In genomic region chr17:44556854-44557606, GRCh38 we compare ENCODE assay signal across 8 cellular contexts. TPM values are rescaled to one million over a fixed set of nuclear protein-coding genes. Genes with fewer than 3 reads are reported as not detected.
A peak's percentile ranks its signal among the peaks of the same experiment; 100 is the strongest.
DNase-seq lines count a peak whose midpoint lies in the region; ATAC-seq and FAIRE-seq lines count a peak whose summit lies in the region.

Gene FZD2 (plus strand): TSS chr17:44557484. CDS start chr17:44557689, 205 bp downstream.

- no peak within 1 kb of the TSS for H3K27ac Mint-ChIP-seq in activated CD4-positive, alpha-beta memory T cell treated with anti-CD3 and anti-CD28 coated beads, Interleukin-2, amount 10 ng/mL, durations not matched to agents 7 days and 5 days
- H3K27ac Mint-ChIP-seq in memory B cell = peak within 1 kb of the TSS; percentile 22

- ATAC-seq in HG03354 (IDR thresholded peaks at IDR 0.05; ENCODE audit: poor library complexity, severe bottlenecking, unreplicated experiment) (peak; percentile 56), memory B cell (ENCODE audit: low read depth) (peak; percentile 83), HG02870 (IDR thresholded peaks at IDR 0.05; ENCODE audit: unreplicated experiment) (no peak)

- H3K9me3 Mint-ChIP-seq in activated CD4-positive, alpha-beta memory T cell treated with anti-CD3 and anti-CD28 coated beads, Interleukin-2, amount 10 ng/mL, durations not matched to agents 7 days and 5 days = no peaks in the 10 kb centered on the region
- H3K9me3 Mint-ChIP-seq in memory B cell = no peaks in the 10 kb centered on the region

- H3K27me3 Mint-ChIP-seq in activated CD4-positive, alpha-beta memory T cell treated with anti-CD3 and anti-CD28 coated beads, Interleukin-2, amount 10 ng/mL, durations not matched to agents 7 days and 5 days = peaks cover 77% of the 10 kb centered on the region
- H3K27me3 Mint-ChIP-seq in memory B cell = peaks cover 25% of the 10 kb centered on the region

- peaks cover 4% of the 10 kb centered on the region for H3K36me3 Mint-ChIP-seq in activated CD4-positive, alpha-beta memory T cell treated with anti-CD3 and anti-CD28 coated beads, Interleukin-2, amount 10 ng/mL, durations not matched to agents 7 days and 5 days (ENCODE audit: low read depth)
- H3K36me3 Mint-ChIP-seq in memory B cell = no peaks in the 10 kb centered on the region

- H3K4me3 Mint-ChIP-seq in activated CD4-positive, alpha-beta memory T cell treated with anti-CD3 and anti-CD28 coated beads, Interleukin-2, amount 10 ng/mL, durations not matched to agents 7 days and 5 days = peak within 1 kb of the TSS; percentile 71
- peak within 1 kb of the TSS; percentile 91 for H3K4me3 Mint-ChIP-seq in memory B cell

- POLR2A ChIA-PET in activated CD4-positive, alpha-beta memory T cell treated with anti-CD3 and anti-CD28 coated beads, Interleukin-2, amount 10 ng/mL, durations not matched to agents 7 days and 5 days (lab: Charles Lee) = interaction anchor here (0.6 to 1.6 kb wide), 3 partner anchors 14 to 342 kb away, joined by 3 to 8 read pairs (median 3); partner anchors contain the start of gene EFTUD2

- DNase-seq in DMS79 treated with DMSO at 0.1 percent for 48 hours (lab: John Stamatoyannopoulos, UW) (peak; percentile 92), NCI-H510A (lab: John Stamatoyannopoulos, UW) (peak; percentile 74), memory B cell (ENCODE audit: low spot score in 2 of 2) (peak; percentile 57 to 58)
- peak; percentile 56 for DNase-seq in activated CD4-positive, alpha-beta memory T cell treated with anti-CD3 and anti-CD28 coated beads, Interleukin-2, amount 10 ng/mL, durations not matched to agents 7 days and 5 days
- DNase-seq in stimulated activated CD8-positive, alpha-beta memory T cell treated with anti-CD3 and anti-CD28 coated beads, Interleukin-4, amount 100 ng/mL, for 24 hours (ENCODE audit: low read depth) = peak; percentile 42

- peak; percentile 98 for FAIRE-seq in endometrium (lab: Jason Lieb, UNC)

- CTCF ChIA-PET in activated CD4-positive, alpha-beta memory T cell treated with anti-CD3 and anti-CD28 coated beads, Interleukin-2, amount 10 ng/mL, durations not matched to agents 7 days and 5 days (lab: Charles Lee) = interaction anchor here (0.5 to 1.6 kb wide), 4 partner anchors 10 to 578 kb away, joined by 3 to 5 read pairs (median 4); partner anchors contain the start of gene ACBD4

- H3K4me1 Mint-ChIP-seq in activated CD4-positive, alpha-beta memory T cell treated with anti-CD3 and anti-CD28 coated beads, Interleukin-2, amount 10 ng/mL, durations not matched to agents 7 days and 5 days = peaks cover 24% of the 10 kb centered on the region
- peaks cover 15% of the 10 kb centered on the region for H3K4me1 Mint-ChIP-seq in memory B cell

RNA-seq across cellular contexts. Expression of gene FZD2, which starts in this region (rescaled TPM):
- under 1 TPM; 0.10 to 0.25 TPM for total RNA-seq in activated CD4-positive, alpha-beta memory T cell treated with anti-CD3 and anti-CD28 coated beads, Interleukin-2, amount 10 ng/mL, durations not matched to agents 7 days and 5 days

Comparison
In these comparisons a context has a peak if more than half of its experiments do, and no peak if none do; other contexts are left out.
1. Peak in DNase-seq in activated CD4-positive, alpha-beta memory T cell treated with anti-CD3 and anti-CD28 coated beads, Interleukin-2, amount 10 ng/mL, durations not matched to agents 7 days and 5 days; RNA of the gene not detected or under 1 TPM.
2. DNase-seq: peak in every context shown above with its lines; median percentile 92 in DMS79 treated with DMSO at 0.1 percent for 48 hours; 74 in NCI-H510A; 58 in memory B cell; 56 in activated CD4-positive, alpha-beta memory T cell treated with anti-CD3 and anti-CD28 coated beads, Interleukin-2, amount 10 ng/mL, durations not matched to agents 7 days and 5 days; 42 in stimulated activated CD8-positive, alpha-beta memory T cell treated with anti-CD3 and anti-CD28 coated beads, Interleukin-4, amount 100 ng/mL, for 24 hours.